In the genomic region with DNA sequence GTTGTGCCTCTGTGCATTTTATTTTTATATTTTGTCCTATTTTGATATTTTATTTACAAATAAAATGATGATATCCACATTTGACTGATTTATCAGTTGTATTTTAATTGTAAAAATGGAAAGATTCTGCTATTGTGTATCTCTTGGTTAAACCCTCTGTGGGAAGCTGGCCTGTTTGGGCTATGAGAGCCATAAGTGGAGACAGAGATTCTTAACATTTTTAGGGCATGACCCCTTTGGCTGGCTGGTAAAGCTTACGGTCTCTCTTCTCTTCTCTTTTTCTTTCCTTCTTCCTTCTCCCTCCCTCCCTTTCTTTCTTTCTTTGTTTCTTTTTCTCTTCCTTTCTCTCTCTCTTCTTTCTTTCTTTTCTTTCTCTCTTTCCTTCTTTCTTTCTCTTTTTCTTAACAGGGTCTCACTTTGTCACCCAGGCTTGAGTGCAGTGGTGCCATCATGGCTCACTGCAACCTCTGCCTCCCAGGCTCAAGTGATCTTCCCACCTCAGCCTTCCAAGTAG, we compare ENCODE assay signal across 14 cellular contexts.
"Had no signal": no experiment of that assay in that cellular context is flagged by ENCODE, and none has a peak within 500 bp of the region (broad histone marks: within the 10 kb centered on the region; RNA-seq: fewer than 3 reads in every experiment).

No MANE protein-coding gene starts in this region.

- H3K4me2 ChIP-seq: hepatocyte, neural progenitor cell had no signal

- H3K27ac Mint-ChIP-seq: activated CD4-positive, alpha-beta memory T cell treated with anti-CD3 and anti-CD28 coated beads, Interleukin-2, amount 10 ng/mL, durations not matched to agents 7 days and 5 days; activated naive CD8-positive, alpha-beta T cell treated with anti-CD3 and anti-CD28 coated beads, Interleukin-2, amount 50 U/mL, for 24 hours; activated T-cell treated with anti-CD3 and anti-CD28 coated beads, Interleukin-2, amount 50 U/mL, for 72 hours; effector memory CD8-positive, alpha-beta T cell; mesothelial cell of epicardium; neural progenitor cell had no signal

- H3K4me3 Mint-ChIP-seq: activated CD4-positive, alpha-beta memory T cell treated with anti-CD3 and anti-CD28 coated beads, Interleukin-2, amount 10 ng/mL, durations not matched to agents 7 days and 5 days; activated naive CD8-positive, alpha-beta T cell treated with anti-CD3 and anti-CD28 coated beads, Interleukin-2, amount 50 U/mL, for 24 hours; activated T-cell treated with anti-CD3 and anti-CD28 coated beads, Interleukin-2, amount 50 U/mL, for 72 hours; dendritic cell treated with granulocyte-macrophage colony-stimulating factor and Interleukin-4, amounts not matched to agents 40 ng/mL and 50 ng/mL, for 4 days; effector memory CD8-positive, alpha-beta T cell; mesothelial cell of epicardium; neural progenitor cell had no signal

- H3K27ac ChIP-seq: hepatocyte, neural progenitor cell, parathyroid adenoma, tibial artery had no signal

- H2AFZ ChIP-seq: hepatocyte, neural progenitor cell, parathyroid adenoma had no signal

- ATAC-seq: activated naive CD8-positive, alpha-beta T cell treated with anti-CD3 and anti-CD28 coated beads, Interleukin-2, amount 50 U/mL, for 24 hours; activated T-cell treated with anti-CD3 and anti-CD28 coated beads, Interleukin-2, amount 50 U/mL, for 72 hours; effector memory CD8-positive, alpha-beta T cell had no signal

- H3K4me1 ChIP-seq: neural progenitor cell, parathyroid adenoma had no signal

- H3K27me3 Mint-ChIP-seq: activated CD4-positive, alpha-beta memory T cell treated with anti-CD3 and anti-CD28 coated beads, Interleukin-2, amount 10 ng/mL, durations not matched to agents 7 days and 5 days had no signal

- H3K36me3 Mint-ChIP-seq: mesothelial cell of epicardium, neural progenitor cell had no signal

- H3K36me3 ChIP-seq: neural progenitor cell, tibial artery had no signal

- H3K9me3 Mint-ChIP-seq: activated CD4-positive, alpha-beta memory T cell treated with anti-CD3 and anti-CD28 coated beads, Interleukin-2, amount 10 ng/mL, durations not matched to agents 7 days and 5 days; activated naive CD8-positive, alpha-beta T cell treated with anti-CD3 and anti-CD28 coated beads, Interleukin-2, amount 50 U/mL, for 24 hours; effector memory CD8-positive, alpha-beta T cell had no signal

- H3K9ac ChIP-seq: neural progenitor cell, parathyroid adenoma had no signal

- H3K27me3 ChIP-seq: hepatocyte, neural progenitor cell, tibial artery had no signal

- H3K79me2 ChIP-seq: hepatocyte, parathyroid adenoma had no signal

- DNase-seq: activated CD4-positive, alpha-beta memory T cell treated with anti-CD3 and anti-CD28 coated beads, Interleukin-2, amount 10 ng/mL, durations not matched to agents 7 days and 5 days; activated CD4-positive, alpha-beta T cell treated with anti-CD3 and anti-CD28 coated beads for 1 hour; activated naive CD8-positive, alpha-beta T cell treated with anti-CD3 and anti-CD28 coated beads, Interleukin-2, amount 50 U/mL, for 24 hours; activated T-cell treated with anti-CD3 and anti-CD28 coated beads, Interleukin-2, amount 50 U/mL, for 72 hours; central memory CD4-positive, alpha-beta T cell; effector memory CD8-positive, alpha-beta T cell; retina had no signal

- H3K4me3 ChIP-seq: hepatocyte, neural progenitor cell, skin epidermis, tibial artery had no signal

- H3K9me3 ChIP-seq: tibial artery had no signal
